In genomic region chr19:48670699-48671455, GRCh38 we compare ENCODE assay signal across 1 cellular context.
TF ChIP-seq lines count a peak whose summit lies in the region.

No MANE protein-coding gene starts in this region.

TF ChIP-seq in HepG2, 621 proteins besides CTCF, POLR2A, EP300 and RAD21:
- no peak for TF ChIP-seq CBFB (CRISPR knock-in tag; IDR thresholded peaks at IDR 0.05)
- TF ChIP-seq JUND (CRISPR knock-in tag; IDR thresholded peaks at IDR 0.05): no peak
- no peak for TF ChIP-seq ZBTB2 (CRISPR knock-in tag; IDR thresholded peaks at IDR 0.05; ENCODE audit: low read depth)
- TF ChIP-seq ZNF350 (CRISPR knock-in tag; IDR thresholded peaks at IDR 0.05; ENCODE audit: borderline replicate concordance, low read depth): no peak
- no peak for TF ChIP-seq BRD4 (CRISPR knock-in tag; IDR thresholded peaks at IDR 0.05)
- TF ChIP-seq HNF4A (CRISPR knock-in tag; IDR thresholded peaks at IDR 0.05): peak; percentile 55
- TF ChIP-seq PATZ1 (CRISPR knock-in tag; IDR thresholded peaks at IDR 0.05): 0 out of 2 replicates have a peak, but pooled peaks have one; percentile 23
- TF ChIP-seq ZNF687 (CRISPR knock-in tag; IDR thresholded peaks at IDR 0.05): peak; percentile 44
- TF ChIP-seq NPAS2 (CRISPR knock-in tag; IDR thresholded peaks at IDR 0.05; ENCODE audit: borderline replicate concordance): no peak
- no peak for TF ChIP-seq CSRNP1 (CRISPR knock-in tag; IDR thresholded peaks at IDR 0.05)
- no peak for TF ChIP-seq ZUFSP (CRISPR knock-in tag; IDR thresholded peaks at IDR 0.05; ENCODE audit: borderline replicate concordance)
- peak; percentile 20; the same call in 1 of the 2 replicates for TF ChIP-seq NR2F6 (IDR thresholded peaks at IDR 0.05)
- TF ChIP-seq NR2F6 (CRISPR knock-in tag; IDR thresholded peaks at IDR 0.05): peak; percentile 39; the same call in 1 of the 2 replicates
- TF ChIP-seq STAG1 (CRISPR knock-in tag; IDR thresholded peaks at IDR 0.05): peak; percentile 22; the same call in 1 of the 2 replicates
- no peak for TF ChIP-seq ZNF484 (CRISPR knock-in tag; IDR thresholded peaks at IDR 0.05; ENCODE audit: borderline replicate concordance, low read depth)
- TF ChIP-seq NR2C2 (CRISPR knock-in tag; IDR thresholded peaks at IDR 0.05; ENCODE audit: borderline replicate concordance): peak; percentile 67
- TF ChIP-seq ZMYM4 (CRISPR knock-in tag; IDR thresholded peaks at IDR 0.05): no peak
- 0 out of 2 replicates have a peak, but pooled peaks have one; percentile 16 for TF ChIP-seq RXRA (CRISPR knock-in tag; IDR thresholded peaks at IDR 0.05)
- TF ChIP-seq POGZ (CRISPR knock-in tag; IDR thresholded peaks at IDR 0.05): 0 out of 2 replicates have a peak, but pooled peaks have one; percentile 9
- no peak for TF ChIP-seq MLXIP (CRISPR knock-in tag; IDR thresholded peaks at IDR 0.05; ENCODE audit: borderline replicate concordance)
- TF ChIP-seq MTA1 (CRISPR knock-in tag; IDR thresholded peaks at IDR 0.05; ENCODE audit: borderline replicate concordance): peak; percentile 54; the same call in 1 of the 2 replicates
- no peak for TF ChIP-seq MNT (IDR thresholded peaks at IDR 0.05)
- TF ChIP-seq HNRNPUL1 (IDR thresholded peaks at IDR 0.05; ENCODE audit: low read depth, low read length): no peak
- peak; percentile 66; the same call in 1 of the 2 replicates for TF ChIP-seq ZNF782 (CRISPR knock-in tag; IDR thresholded peaks at IDR 0.05; ENCODE audit: borderline replicate concordance)
- no peak for TF ChIP-seq BATF2 (CRISPR knock-in tag; IDR thresholded peaks at IDR 0.05)
